5 cellular contexts compared by ENCODE assay signal in the genomic region with DNA sequence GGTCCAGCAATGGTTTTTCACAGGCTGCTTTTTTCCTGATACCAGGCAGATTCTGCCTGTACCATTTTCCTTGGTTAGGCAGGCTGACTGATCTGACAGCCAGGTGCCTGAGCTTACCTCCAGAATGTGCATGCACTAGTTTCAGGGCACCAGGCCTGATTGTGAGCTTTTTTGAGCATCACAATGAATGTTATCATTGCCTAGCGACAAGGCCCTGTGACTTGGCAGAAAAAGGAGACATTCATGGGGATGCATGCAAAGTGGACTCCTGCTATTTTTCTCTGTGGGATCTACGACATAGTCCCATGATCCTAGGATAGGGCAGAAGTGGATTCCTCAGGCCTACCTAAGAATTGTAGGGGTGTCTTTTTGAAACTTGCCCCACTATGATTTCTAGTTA.
DNase-seq lines count a peak whose midpoint lies in the region; ATAC-seq, FAIRE-seq and TF ChIP-seq lines count a peak whose summit lies in the region.
"Not testable (repeated sequence)": the region's sequence is repeated elsewhere in the genome, so short reads cannot be mapped to it uniquely, and the experiment has no call there.

No MANE protein-coding gene starts in this region.

- H3K9ac ChIP-seq in endothelial cell of umbilical vein (replicated peaks; ENCODE audit: extremely low read depth, insufficient read depth, low read length) = not testable (repeated sequence)

- TF ChIP-seq CTCF in endothelial cell of umbilical vein (IDR thresholded peaks at IDR 0.05; ENCODE audit: extremely low read depth in 1 of 2, insufficient read depth in 1 of 2, low read depth in 1 of 2, low read length in 2 of 2) = not testable (repeated sequence)

- intact Hi-C loops in endothelial cell of umbilical vein (cut with micrococcal nuclease); Right ventricle myocardium inferior (cut with DNase I); Right ventricle myocardium superior (cut with DNase I); left ventricle myocardium superior (cut with micrococcal nuclease): not testable (repeated sequence)

- POLR2A ChIA-PET in endothelial cell of umbilical vein (lab: Charles Lee) = not testable (repeated sequence)

- not testable (repeated sequence) for TF ChIP-seq POLR2A in GM12891 (IDR thresholded peaks at IDR 0.05; ENCODE audit: low read depth, low read length); endothelial cell of umbilical vein (IDR thresholded peaks at IDR 0.05; ENCODE audit: low read depth, low read length)

- not testable (repeated sequence) for H3K36me3 ChIP-seq in endothelial cell of umbilical vein (ENCODE audit: control insufficient read depth in 2 of 2, extremely low read depth in 1 of 2, insufficient read depth in 2 of 2, low read length in 2 of 2)

- not testable (repeated sequence) for H3K4me1 ChIP-seq in endothelial cell of umbilical vein (ENCODE audit: control insufficient read depth, extremely low read depth, insufficient read depth, low read length)

- BruUV-seq in endothelial cell of umbilical vein (replicated peaks; lab: Mats Ljungman, UMichigan) = not testable (repeated sequence)

- H4K20me1 ChIP-seq in endothelial cell of umbilical vein (replicated peaks; ENCODE audit: control insufficient read depth, extremely low read depth, insufficient read depth, low read length) = not testable (repeated sequence)

- H3K9me3 ChIP-seq in endothelial cell of umbilical vein (replicated peaks; ENCODE audit: control insufficient read depth, insufficient read depth, low read length) = not testable (repeated sequence)

- H3K27me3 ChIP-seq in endothelial cell of umbilical vein (ENCODE audit: control insufficient read depth in 2 of 2, insufficient read depth in 2 of 2, low read length in 2 of 2) = not testable (repeated sequence)

- H3K27ac ChIP-seq in endothelial cell of umbilical vein (ENCODE audit: insufficient read depth, low read depth, low read length) = not testable (repeated sequence)

- ATAC-seq in Right ventricle myocardium inferior = peak; percentile 56
- ATAC-seq in Right ventricle myocardium superior (ENCODE audit: poor library complexity) = peak; percentile 88
- ATAC-seq in left ventricle myocardium superior = peak; percentile 84

- H3K79me2 ChIP-seq in endothelial cell of umbilical vein (ENCODE audit: control insufficient read depth, insufficient read depth, low read length) = not testable (repeated sequence)

- H3K9me1 ChIP-seq in endothelial cell of umbilical vein (replicated peaks; ENCODE audit: control insufficient read depth, extremely low read depth, insufficient read depth, low read length) = not testable (repeated sequence)

- not testable (repeated sequence) for H2AFZ ChIP-seq in endothelial cell of umbilical vein (ENCODE audit: low read depth, low read length)

- H3K4me3 ChIP-seq in endothelial cell of umbilical vein (replicated peaks in 1 of 3; ENCODE audit: insufficient read depth in 1 of 3, low read depth in 1 of 3, low read length in 3 of 3) = not testable (repeated sequence)

- H3K4me2 ChIP-seq in endothelial cell of umbilical vein (ENCODE audit: insufficient read depth, low read length) = not testable (repeated sequence)

- dilution Hi-C loops in endothelial cell of umbilical vein (cut with MboI; ENCODE audit: extremely low pct_ligation_motif_present, low sequenced_read_pairs) = not testable (repeated sequence)

- not testable (repeated sequence) for DNase-seq in GM12891 (ENCODE audit: insufficient read length, low spot score); endothelial cell of umbilical vein (ENCODE audit: low read depth, low spot score); Right ventricle myocardium inferior (ENCODE audit: missing footprints); Right ventricle myocardium superior; left ventricle myocardium superior

- CTCF ChIA-PET in endothelial cell of umbilical vein (lab: Charles Lee) = not testable (repeated sequence)

- FAIRE-seq in GM12891 (lab: Jason Lieb, UNC) (peak; percentile 35), endothelial cell of umbilical vein (lab: Jason Lieb, UNC) (peak; percentile 77)
